In the genomic region with DNA sequence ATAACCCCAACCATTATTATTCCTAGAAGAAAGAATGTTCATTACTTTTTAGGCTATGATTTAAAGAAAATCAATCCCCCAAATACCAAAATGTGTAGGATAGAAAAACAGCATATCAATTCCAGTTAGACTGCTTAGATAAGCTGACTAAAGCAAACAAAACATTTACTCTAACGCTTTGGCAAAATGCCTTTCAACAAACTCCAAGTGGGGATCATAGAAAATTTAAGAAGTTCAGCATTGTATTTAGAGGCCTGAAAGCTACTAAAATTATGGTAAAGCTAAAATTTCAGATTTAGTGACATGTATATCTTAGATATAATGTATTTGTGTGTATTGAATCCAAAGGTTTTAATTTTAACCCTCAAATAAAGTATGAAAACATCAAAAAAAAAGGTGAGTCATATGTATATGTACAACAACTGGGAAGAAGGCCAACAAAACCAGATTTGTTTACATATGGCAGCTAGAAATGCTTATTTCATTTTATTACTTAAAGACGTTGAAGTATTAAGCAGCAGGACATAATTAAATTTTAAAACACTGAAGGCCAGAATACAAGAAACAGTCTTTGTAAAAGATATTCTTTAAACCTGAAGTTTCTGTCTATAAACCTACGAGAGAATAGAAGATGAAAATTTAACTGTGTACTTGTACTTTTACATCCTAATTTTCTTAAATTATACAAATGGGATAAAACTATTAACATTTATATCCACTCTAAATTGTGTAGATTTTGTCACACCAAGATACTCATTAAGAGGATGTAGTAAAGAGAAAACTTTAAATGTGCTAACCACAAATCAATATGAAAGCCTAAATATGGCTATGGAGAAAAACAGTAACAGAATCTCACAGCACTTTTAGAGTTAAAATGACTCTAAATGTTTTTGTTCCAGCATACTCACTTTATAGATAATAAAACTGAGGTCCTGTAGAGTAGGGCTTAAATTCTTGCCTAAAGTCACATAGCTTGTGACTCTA, we compare ENCODE assay signal across 12 cellular contexts.
DNase-seq lines count a peak whose midpoint lies in the region; ATAC-seq and TF ChIP-seq lines count a peak whose summit lies in the region.
"Had no signal": no experiment of that assay in that cellular context is flagged by ENCODE, and none has a peak within 500 bp of the region (broad histone marks: within the 10 kb centered on the region; RNA-seq: fewer than 3 reads in every experiment).

No MANE protein-coding gene starts in this region.

- CTCF ChIA-PET in activated CD8-positive, alpha-beta T cell treated with anti-CD3 and anti-CD28 coated beads for 36 hours (lab: Charles Lee): no interaction called here

- H3K36me3 Mint-ChIP-seq in osteocyte (ENCODE audit: unreplicated experiment): peaks cover 8% of the 10 kb centered on the region
- H3K36me3 Mint-ChIP-seq in activated CD8-positive, alpha-beta T cell treated with anti-CD3 and anti-CD28 coated beads for 36 hours (ENCODE audit: low read depth): no peaks in the 10 kb centered on the region
- peaks cover 10 to 17% of the 10 kb centered on the region in 2 donors for H3K36me3 Mint-ChIP-seq in stimulated activated naive B cell treated with anti-CD40 and anti-IgM and Interleukin-4, amounts not matched to agents 10 μg/mL and 1 μg/mL and 100 μg/mL, for 72 hours

- in situ Hi-C loops in brain microvascular endothelial cell (cut with HindIII; ENCODE audit: low pct_ligation_motif_present, low sequenced_read_pairs): no loop called here

- no peak for TF ChIP-seq CTCF in brain microvascular endothelial cell (IDR thresholded peaks at IDR 0.05; ENCODE audit: low read depth, low read length, missing control alignments)
- TF ChIP-seq CTCF in osteocyte (IDR thresholded peaks at IDR 0.05): no peak
- no peak for TF ChIP-seq CTCF in activated CD8-positive, alpha-beta T cell treated with anti-CD3 and anti-CD28 coated beads for 36 hours (IDR thresholded peaks at IDR 0.05)

- H3K27ac ChIP-seq in brain microvascular endothelial cell: no peak overlapping the region
- H3K27ac ChIP-seq: esophagus squamous epithelium had no signal

- no peak overlapping the region for H3K4me3 Mint-ChIP-seq in osteocyte (ENCODE audit: unreplicated experiment)
- no peak overlapping the region for H3K4me3 Mint-ChIP-seq in activated CD8-positive, alpha-beta T cell treated with anti-CD3 and anti-CD28 coated beads for 36 hours
- no peak overlapping the region for H3K4me3 Mint-ChIP-seq in stimulated activated naive B cell treated with anti-CD40 and anti-IgM and Interleukin-4, amounts not matched to agents 10 μg/mL and 1 μg/mL and 100 μg/mL, for 72 hours

- H3K27ac Mint-ChIP-seq in osteocyte (ENCODE audit: unreplicated experiment): peak overlapping the region; percentile 50
- no peak overlapping the region for H3K27ac Mint-ChIP-seq in activated CD8-positive, alpha-beta T cell treated with anti-CD3 and anti-CD28 coated beads for 36 hours
- H3K27ac Mint-ChIP-seq in stimulated activated naive B cell treated with anti-CD40 and anti-IgM and Interleukin-4, amounts not matched to agents 10 μg/mL and 1 μg/mL and 100 μg/mL, for 72 hours: no peak overlapping the region

- DNase-seq in ELR (ENCODE audit: low read depth) (peak; percentile 85), NCI-H2171 (lab: John Stamatoyannopoulos, UW) (peak; percentile 60), brain microvascular endothelial cell (peak; percentile 24), osteocyte (ENCODE audit: extremely low spot score, unreplicated experiment) (no peak)
- no peak for DNase-seq in activated CD8-positive, alpha-beta T cell treated with anti-CD3 and anti-CD28 coated beads for 36 hours
- DNase-seq in stimulated activated naive B cell treated with anti-CD40 and anti-IgM and Interleukin-4, amounts not matched to agents 10 μg/mL and 1 μg/mL and 100 μg/mL, for 72 hours: no peak
- DNase-seq: activated CD4-positive, alpha-beta T cell treated with anti-CD3 and anti-CD28 coated beads, Interleukin-2, amount 50 U/mL, for 1 hour; cerebellar nuclear complex; esophagus squamous epithelium; MM.1S; retina had no signal

- no peaks in the 10 kb centered on the region for H3K9me3 Mint-ChIP-seq in osteocyte (ENCODE audit: unreplicated experiment)
- H3K9me3 Mint-ChIP-seq in activated CD8-positive, alpha-beta T cell treated with anti-CD3 and anti-CD28 coated beads for 36 hours: peaks cover 2% of the 10 kb centered on the region
- peaks cover 0 to 3% of the 10 kb centered on the region in 2 donors for H3K9me3 Mint-ChIP-seq in stimulated activated naive B cell treated with anti-CD40 and anti-IgM and Interleukin-4, amounts not matched to agents 10 μg/mL and 1 μg/mL and 100 μg/mL, for 72 hours

- POLR2A ChIA-PET in activated CD8-positive, alpha-beta T cell treated with anti-CD3 and anti-CD28 coated beads for 36 hours (lab: Charles Lee): no interaction called here

- H3K27me3 ChIP-seq in brain microvascular endothelial cell (replicated peaks): no peaks in the 10 kb centered on the region
- H3K27me3 ChIP-seq: esophagus squamous epithelium had no signal

- no peak overlapping the region for H3K4me3 ChIP-seq in brain microvascular endothelial cell (ENCODE audit: low read depth, low read length)
- H3K4me3 ChIP-seq: esophagus squamous epithelium had no signal

- peaks cover 19% of the 10 kb centered on the region for H3K4me1 Mint-ChIP-seq in osteocyte (ENCODE audit: unreplicated experiment)
- peaks cover 13% of the 10 kb centered on the region for H3K4me1 Mint-ChIP-seq in activated CD8-positive, alpha-beta T cell treated with anti-CD3 and anti-CD28 coated beads for 36 hours (ENCODE audit: low read depth)
- peaks cover 9 to 23% of the 10 kb centered on the region in 2 donors for H3K4me1 Mint-ChIP-seq in stimulated activated naive B cell treated with anti-CD40 and anti-IgM and Interleukin-4, amounts not matched to agents 10 μg/mL and 1 μg/mL and 100 μg/mL, for 72 hours

- H3K36me3 ChIP-seq in brain microvascular endothelial cell (replicated peaks): no peaks in the 10 kb centered on the region
- H3K36me3 ChIP-seq: esophagus squamous epithelium had no signal

- ATAC-seq in GM21737 (IDR thresholded peaks at IDR 0.05; ENCODE audit: unreplicated experiment): no peak
- ATAC-seq in activated CD8-positive, alpha-beta T cell treated with anti-CD3 and anti-CD28 coated beads for 36 hours: no peak
- ATAC-seq in stimulated activated naive B cell treated with anti-CD40 and anti-IgM and Interleukin-4, amounts not matched to agents 10 μg/mL and 1 μg/mL and 100 μg/mL, for 72 hours (replicated peaks): no peak

- intact Hi-C loops in activated CD8-positive, alpha-beta T cell treated with anti-CD3 and anti-CD28 coated beads for 36 hours (cut with micrococcal nuclease): no loop called here

- no peaks in the 10 kb centered on the region for H3K27me3 Mint-ChIP-seq in osteocyte (ENCODE audit: unreplicated experiment)
- H3K27me3 Mint-ChIP-seq in activated CD8-positive, alpha-beta T cell treated with anti-CD3 and anti-CD28 coated beads for 36 hours: peaks cover 1% of the 10 kb centered on the region
- H3K27me3 Mint-ChIP-seq in stimulated activated naive B cell treated with anti-CD40 and anti-IgM and Interleukin-4, amounts not matched to agents 10 μg/mL and 1 μg/mL and 100 μg/mL, for 72 hours: no peaks in the 10 kb centered on the region

Comparison
In these comparisons a context has a peak if more than half of its experiments do, and no peak if none do; other contexts are left out.
1. DNase-seq: peak in ELR (single experiment), NCI-H2171 (single experiment) and brain microvascular endothelial cell (single experiment); none in osteocyte (single experiment), activated CD8-positive, alpha-beta T cell treated with anti-CD3 and anti-CD28 coated beads for 36 hours (single experiment) and stimulated activated naive B cell treated with anti-CD40 and anti-IgM and Interleukin-4, amounts not matched to agents 10 μg/mL and 1 μg/mL and 100 μg/mL, for 72 hours (single experiment).